21 cellular contexts compared by ENCODE assay signal in genomic region chr4:23374280-23374679, GRCh38.
DNase-seq lines count a peak whose midpoint lies in the region; ATAC-seq and TF ChIP-seq lines count a peak whose summit lies in the region.
"Had no signal": no experiment of that assay in that cellular context is flagged by ENCODE, and none has a peak within 500 bp of the region (broad histone marks: within the 10 kb centered on the region; RNA-seq: fewer than 3 reads in every experiment).

No MANE protein-coding gene starts in this region.

- no peak for TF ChIP-seq CTCF in MCF 10A (IDR thresholded peaks at IDR 0.05; ENCODE audit: unreplicated experiment)
- TF ChIP-seq CTCF in mammary epithelial cell (conservative IDR thresholded peaks at IDR 0.05 in 1 of 2, IDR thresholded peaks at IDR 0.05 in 1 of 2; ENCODE audit: extremely low read depth in 1 of 2, insufficient read depth in 1 of 2, low read depth in 1 of 2, low read length in 2 of 2): no peak
- no peak for TF ChIP-seq CTCF in lower lobe of right lung (IDR thresholded peaks at IDR 0.05)
- TF ChIP-seq CTCF in thyroid gland (IDR thresholded peaks at IDR 0.05): no peak
- TF ChIP-seq CTCF in WTC11 (IDR thresholded peaks at IDR 0.05): no peak

- no peak overlapping the region for H3K4me3 Mint-ChIP-seq in MCF 10A (ENCODE audit: unreplicated experiment)
- no peak overlapping the region for H3K4me3 Mint-ChIP-seq in WTC11
- H3K4me3 Mint-ChIP-seq: dendritic cell treated with granulocyte-macrophage colony-stimulating factor and Interleukin-4, amounts not matched to agents 40 ng/mL and 50 ng/mL, for 4 days had no signal

- H3K36me3 Mint-ChIP-seq in MCF 10A (ENCODE audit: insufficient read depth, unreplicated experiment) (no peaks in the 10 kb centered on the region), WTC11 (no peaks in the 10 kb centered on the region)

- H3K36me3 ChIP-seq in mammary epithelial cell (ENCODE audit: insufficient read depth, low read length) (no peaks in the 10 kb centered on the region), lower lobe of right lung (no peaks in the 10 kb centered on the region), thyroid gland (no peaks in the 10 kb centered on the region)
- H3K36me3 ChIP-seq: BE2C, Peyer's patch, uterus had no signal

- 16% methylated on average over 4 of the region's 4 CpGs for WGBS in mammary epithelial cell (ENCODE audit: low coverage, missing lambda C conversion rate)
- 24 to 39% methylated on average over 4 of the region's 4 CpGs for whole genome bisulfite sequencing in thyroid gland, 2 donors

- peak; percentile 15 for DNase-seq in MCF 10A (ENCODE audit: unreplicated experiment)
- no peak for DNase-seq in mammary epithelial cell
- DNase-seq in glomerular visceral epithelial cell (ENCODE audit: extremely low spot score): peak; percentile 69
- no peak for DNase-seq in lower lobe of right lung
- DNase-seq in thyroid gland: peak; percentile 62 to 70
- DNase-seq in WTC11 (ENCODE audit: low spot score): no peak
- no peak for DNase-seq in head of caudate nucleus
- DNase-seq: BE2C, COR-L47, HCEC 1CT, hypothalamus, NCI-H1417 treated with DMSO at 0.1 percent for 48 hours, NCI-H524, Peyer's patch, T-helper 9 cell, uterus had no signal

- no peaks in the 10 kb centered on the region for H3K9me3 Mint-ChIP-seq in MCF 10A (ENCODE audit: unreplicated experiment)
- H3K9me3 Mint-ChIP-seq in WTC11: no peaks in the 10 kb centered on the region
- H3K9me3 Mint-ChIP-seq: activated T-helper 2 cell treated with anti-CD3 and anti-CD28 coated beads, Interferon-gamma antibody, Interleukin-2, Interleukin-4, amounts not matched to agents 10 μg/mL and 5 μg/mL and 100 μg/mL, durations not matched to agents 14 hours and 24 hours and 36 hours; dendritic cell treated with granulocyte-macrophage colony-stimulating factor and Interleukin-4, amounts not matched to agents 40 ng/mL and 50 ng/mL, for 4 days had no signal

- dilution Hi-C loops in mammary epithelial cell (cut with HindIII; ENCODE audit: low sequenced_read_pairs): no loop called here

- H3K4me1 ChIP-seq in mammary epithelial cell (ENCODE audit: insufficient read depth, low read length): no peaks in the 10 kb centered on the region
- H3K4me1 ChIP-seq in lower lobe of right lung: peaks cover 4% of the 10 kb centered on the region
- peaks cover 21 to 24% of the 10 kb centered on the region in 2 donors for H3K4me1 ChIP-seq in thyroid gland
- H3K4me1 ChIP-seq: BE2C, Peyer's patch, uterus had no signal

- TF ChIP-seq POLR2A in thyroid gland (IDR thresholded peaks at IDR 0.05): no peak

- intact Hi-C loops in MCF 10A (cut with micrococcal nuclease) (no loop called here), mammary epithelial cell (cut with micrococcal nuclease) (no loop called here), lower lobe of right lung (cut with DNase I) (no loop called here), thyroid gland (cut with DNase I) (no loop called here), head of caudate nucleus (cut with DNase I) (no loop called here)

- CTCF ChIA-PET in MCF 10A (lab: Yijun Ruan, JAX) (no interaction called here), mammary epithelial cell (lab: Charles Lee; ENCODE audit: low non-redundant PET) (no interaction called here), WTC11 (lab: Charles Lee) (no interaction called here)

- H3K9ac ChIP-seq in mammary epithelial cell (ENCODE audit: insufficient read depth, low read length): no peak overlapping the region

- H3K4me3 ChIP-seq in mammary epithelial cell (replicated peaks in 1 of 3; ENCODE audit: insufficient read depth in 1 of 3, low read depth in 2 of 3, low read length in 3 of 3) (no peak overlapping the region), lower lobe of right lung (no peak overlapping the region), thyroid gland (replicated peaks in 1 of 3) (no peak overlapping the region)
- H3K4me3 ChIP-seq: Peyer's patch, uterus had no signal

- no peaks in the 10 kb centered on the region for H3K79me2 ChIP-seq in mammary epithelial cell (ENCODE audit: insufficient read depth, low read length)

- no peaks in the 10 kb centered on the region for H4K20me1 ChIP-seq in mammary epithelial cell (ENCODE audit: insufficient read depth, low read length)

- H3K4me1 Mint-ChIP-seq in MCF 10A (ENCODE audit: insufficient read depth, unreplicated experiment) (peaks cover 14% of the 10 kb centered on the region), WTC11 (peaks cover 22% of the 10 kb centered on the region)

- ATAC-seq in lower lobe of right lung: peak; percentile 29 to 53
- no peak for ATAC-seq in WTC11
- no peak for ATAC-seq in GM18873 (IDR thresholded peaks at IDR 0.05; ENCODE audit: low FRiP score, unreplicated experiment)
- ATAC-seq: SK-N-SH treated with all-trans-retinoic acid at 6 μM for 48 hours had no signal

- H3K27me3 ChIP-seq in mammary epithelial cell (ENCODE audit: insufficient read depth, low read length) (no peaks in the 10 kb centered on the region), lower lobe of right lung (ENCODE audit: low read depth) (no peaks in the 10 kb centered on the region), thyroid gland (no peaks in the 10 kb centered on the region)
- H3K27me3 ChIP-seq: BE2C, Peyer's patch, uterus had no signal

- no peak overlapping the region for H3K4me2 ChIP-seq in mammary epithelial cell (ENCODE audit: insufficient read depth, low read depth, low read length)

- in situ Hi-C loops in mammary epithelial cell (cut with MboI; ENCODE audit: low sequenced_read_pairs in 2 of 2): no loop called here

- H3K9me3 ChIP-seq in mammary epithelial cell (replicated peaks; ENCODE audit: insufficient read depth, low read length): no peaks in the 10 kb centered on the region
- no peaks in the 10 kb centered on the region for H3K9me3 ChIP-seq in lower lobe of right lung
- H3K9me3 ChIP-seq in thyroid gland: no peaks in the 10 kb centered on the region
- H3K9me3 ChIP-seq: BE2C, Peyer's patch, uterus had no signal

- peak overlapping the region; percentile 31 for H3K27ac Mint-ChIP-seq in MCF 10A (ENCODE audit: low read depth, unreplicated experiment)
- no peak overlapping the region for H3K27ac Mint-ChIP-seq in WTC11
- H3K27ac Mint-ChIP-seq: activated T-helper 2 cell treated with anti-CD3 and anti-CD28 coated beads, Interferon-gamma antibody, Interleukin-2, Interleukin-4, amounts not matched to agents 10 μg/mL and 5 μg/mL and 100 μg/mL, durations not matched to agents 14 hours and 24 hours and 36 hours; dendritic cell treated with granulocyte-macrophage colony-stimulating factor and Interleukin-4, amounts not matched to agents 40 ng/mL and 50 ng/mL, for 4 days had no signal

- BruUV-seq in MCF 10A (replicated peaks; lab: Mats Ljungman, UMichigan) (no TSS peak), mammary epithelial cell (replicated peaks; lab: Mats Ljungman, UMichigan) (no TSS peak)

- no peak overlapping the region for H2AFZ ChIP-seq in mammary epithelial cell (ENCODE audit: low read depth, low read length)

- H3K27me3 Mint-ChIP-seq in MCF 10A (ENCODE audit: insufficient read depth, unreplicated experiment) (no peaks in the 10 kb centered on the region), WTC11 (ENCODE audit: low read depth) (peaks cover 23% of the 10 kb centered on the region)
- H3K27me3 Mint-ChIP-seq: dendritic cell treated with granulocyte-macrophage colony-stimulating factor and Interleukin-4, amounts not matched to agents 40 ng/mL and 50 ng/mL, for 4 days had no signal

- POLR2A ChIA-PET in MCF 10A (lab: Yijun Ruan, JAX) (interaction anchor here (1.1 kb wide), 1 partner anchor 16 kb away, joined by 4 read pairs; no protein-coding TSS in a partner anchor), WTC11 (lab: Charles Lee) (no interaction called here)

- H3K27ac ChIP-seq in mammary epithelial cell (ENCODE audit: insufficient read depth, low read depth, low read length) (no peak overlapping the region), lower lobe of right lung (peak overlapping the region; percentile 61), thyroid gland (peak overlapping the region; percentile 83 to 95 (median 93))
- H3K27ac ChIP-seq: 22Rv1, Peyer's patch, uterus had no signal

TF ChIP-seq in WTC11, 78 proteins besides CTCF, POLR2A, EP300 and RAD21:
- TF ChIP-seq NR1H2 (CRISPR knock-in tag; IDR thresholded peaks at IDR 0.05): no peak
- TF ChIP-seq, protein P1, sequence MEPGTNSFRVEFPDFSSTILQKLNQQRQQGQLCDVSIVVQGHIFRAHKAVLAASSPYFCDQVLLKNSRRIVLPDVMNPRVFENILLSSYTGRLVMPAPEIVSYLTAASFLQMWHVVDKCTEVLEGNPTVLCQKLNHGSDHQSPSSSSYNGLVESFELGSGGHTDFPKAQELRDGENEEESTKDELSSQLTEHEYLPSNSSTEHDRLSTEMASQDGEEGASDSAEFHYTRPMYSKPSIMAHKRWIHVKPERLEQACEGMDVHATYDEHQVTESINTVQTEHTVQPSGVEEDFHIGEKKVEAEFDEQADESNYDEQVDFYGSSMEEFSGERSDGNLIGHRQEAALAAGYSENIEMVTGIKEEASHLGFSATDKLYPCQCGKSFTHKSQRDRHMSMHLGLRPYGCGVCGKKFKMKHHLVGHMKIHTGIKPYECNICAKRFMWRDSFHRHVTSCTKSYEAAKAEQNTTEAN (CRISPR knock-in tag; IDR thresholded peaks at IDR 0.05): no peak
- no peak for TF ChIP-seq SOX15 (CRISPR knock-in tag; IDR thresholded peaks at IDR 0.05)

Comparison
In these comparisons a context has a peak if more than half of its experiments do, and no peak if none do; other contexts are left out.
1. DNase-seq: peak in MCF 10A (single experiment), glomerular visceral epithelial cell (single experiment) and thyroid gland (2 of 2); none in mammary epithelial cell (single experiment), lower lobe of right lung (single experiment), WTC11 (single experiment) and head of caudate nucleus (0 of 42).
2. ATAC-seq: peak in lower lobe of right lung (2 of 2); none in WTC11 (single experiment) and GM18873 (single experiment).